14 cellular contexts compared by ENCODE assay signal in genomic region chr19:52692431-52693008, GRCh38.
"Had no signal": no experiment of that assay in that cellular context is flagged by ENCODE, and none has a peak within 500 bp of the region (broad histone marks: within the 10 kb centered on the region; RNA-seq: fewer than 3 reads in every experiment).

No MANE protein-coding gene starts in this region.

- H3K36me3 ChIP-seq: neural progenitor cell, stomach had no signal

- H3K9me3 Mint-ChIP-seq: central memory CD8-positive, alpha-beta T cell had no signal

- DNase-seq: activated CD4-positive, alpha-beta T cell treated with anti-CD3 and anti-CD28 coated beads, Interleukin-2, amount 50 U/mL, for 1 hour; amniotic stem cell; effector memory CD4-positive, alpha-beta T cell; foreskin fibroblast; hypothalamus; kidney glomerular epithelial cell; stimulated activated CD4-positive, alpha-beta T cell treated with anti-CD3 and anti-CD28 coated beads, Interleukin-1b, Interleukin-23, amount 100 ng/mL, for 48 hours; stomach; T-helper 2 cell; testis had no signal

- H3K4me3 ChIP-seq: neural progenitor cell, stomach, testis had no signal

- H2AFZ ChIP-seq: neural progenitor cell had no signal

- H3K36me3 Mint-ChIP-seq: activated naive CD8-positive, alpha-beta T cell had no signal

- H3K27me3 Mint-ChIP-seq: activated naive CD8-positive, alpha-beta T cell; central memory CD8-positive, alpha-beta T cell had no signal

- H3K9ac ChIP-seq: neural progenitor cell had no signal

- H3K4me3 Mint-ChIP-seq: dendritic cell treated with granulocyte-macrophage colony-stimulating factor and Interleukin-4, amounts not matched to agents 40 ng/mL and 50 ng/mL, for 4 days had no signal

- H3K4me1 ChIP-seq: testis had no signal

- H3K27me3 ChIP-seq: neural progenitor cell, stomach, testis had no signal

- H3K9me3 ChIP-seq: testis had no signal

- H3K27ac ChIP-seq: neural progenitor cell, stomach, testis had no signal

- H3K27ac Mint-ChIP-seq: activated naive CD8-positive, alpha-beta T cell; dendritic cell treated with granulocyte-macrophage colony-stimulating factor and Interleukin-4, amounts not matched to agents 40 ng/mL and 50 ng/mL, for 4 days; neural progenitor cell had no signal
